8 cellular contexts compared by ENCODE assay signal in genomic region chr16:46789499-46790414, GRCh38. TPM values are rescaled to one million over a fixed set of nuclear protein-coding genes. Genes with fewer than 3 reads are reported as not detected.
DNase-seq lines count a peak whose midpoint lies in the region; ATAC-seq lines count a peak whose summit lies in the region.

No MANE protein-coding gene starts in this region.

- H3K27ac Mint-ChIP-seq in activated T-cell treated with anti-CD3 and anti-CD28 coated beads, Interleukin-2, amount 50 U/mL, for 24 hours = peak overlapping the region; percentile 74
- H3K27ac Mint-ChIP-seq in naive B cell = peak overlapping the region; percentile 66 to 97 (median 84)

- ATAC-seq in HG03025 (IDR thresholded peaks at IDR 0.05; ENCODE audit: low FRiP score, unreplicated experiment) (peak; percentile 75), esophagus mucosa (peak; percentile 96), naive B cell (ENCODE audit: low read depth in 2 of 2) (peak; percentile 76 to 77)

- H3K36me3 Mint-ChIP-seq in activated T-cell treated with anti-CD3 and anti-CD28 coated beads, Interleukin-2, amount 50 U/mL, for 24 hours (ENCODE audit: low read depth) = peaks cover 14% of the 10 kb centered on the region
- H3K36me3 Mint-ChIP-seq in naive B cell = peaks cover 12 to 17% of the 10 kb centered on the region in 2 donors

- H3K4me1 Mint-ChIP-seq in activated T-cell treated with anti-CD3 and anti-CD28 coated beads, Interleukin-2, amount 50 U/mL, for 24 hours (ENCODE audit: low read depth) = peaks cover 27% of the 10 kb centered on the region
- peaks cover 40 to 61% (median 44%) of the 10 kb centered on the region in 3 donors for H3K4me1 Mint-ChIP-seq in naive B cell

- peak overlapping the region; percentile 74 for H3K4me3 Mint-ChIP-seq in activated T-cell treated with anti-CD3 and anti-CD28 coated beads, Interleukin-2, amount 50 U/mL, for 24 hours
- peak overlapping the region; percentile 79 to 91 (median 87) for H3K4me3 Mint-ChIP-seq in naive B cell

- H3K9me3 Mint-ChIP-seq in activated T-cell treated with anti-CD3 and anti-CD28 coated beads, Interleukin-2, amount 50 U/mL, for 24 hours = peaks cover 21% of the 10 kb centered on the region
- H3K9me3 Mint-ChIP-seq in naive B cell = peaks cover 9 to 29% (median 25%) of the 10 kb centered on the region in 7 donors

- H3K27me3 Mint-ChIP-seq in activated T-cell treated with anti-CD3 and anti-CD28 coated beads, Interleukin-2, amount 50 U/mL, for 24 hours = no peaks in the 10 kb centered on the region
- H3K27me3 Mint-ChIP-seq in naive B cell = no peaks in the 10 kb centered on the region

- DNase-seq in NCI-H1417 (lab: John Stamatoyannopoulos, UW) (peak; percentile 9 to 79 (median 65)), NCI-H1417 treated with DMSO at 0.1 percent for 48 hours (lab: John Stamatoyannopoulos, UW) (no peak), NOMO-1 treated with DMSO at 0.1 percent for 48 hours (lab: John Stamatoyannopoulos, UW; ENCODE audit: unreplicated experiment) (peak; percentile 65), naive B cell (peak; percentile 75)
- peak; percentile 87 for DNase-seq in activated T-cell treated with anti-CD3 and anti-CD28 coated beads, Interleukin-2, amount 50 U/mL, for 24 hours
- peak; percentile 57 for DNase-seq in stimulated activated CD8-positive, alpha-beta memory T cell treated with anti-CD3 and anti-CD28 coated beads, Interleukin-7, amount 100 ng/mL, for 24 hours (ENCODE audit: low read depth)

RNA-seq across cellular contexts. Expression of gene C16orf87, which starts 41.2 kb away (rescaled TPM):
- 5.9 TPM for total RNA-seq in esophagus mucosa
- polyA plus RNA-seq in naive B cell (ENCODE audit: low read depth in 6 of 6) = 10 to 100 TPM in 5 of 6 donors, 1 to 10 TPM in 1; 9.2 to 13.9 (median 11.9) TPM

RNA-seq across cellular contexts. Expression of gene MYLK3, which starts 41.6 kb away (rescaled TPM):
- 0.08 TPM for total RNA-seq in esophagus mucosa
- polyA plus RNA-seq in naive B cell (ENCODE audit: low read depth in 6 of 6) = not detected
